1 cellular context compared by ENCODE assay signal in genomic region chr4:139659735-139660424, GRCh38.
TF ChIP-seq lines count a peak whose summit lies in the region.

No MANE protein-coding gene starts in this region.

TF ChIP-seq in HepG2, 621 proteins besides CTCF, POLR2A, EP300 and RAD21:
- TF ChIP-seq NR2C2 (CRISPR knock-in tag; IDR thresholded peaks at IDR 0.05; ENCODE audit: borderline replicate concordance) (0 out of 2 replicates have a peak, but pooled peaks have one; percentile 29), ZNF646 (CRISPR knock-in tag; IDR thresholded peaks at IDR 0.05) (peak; percentile 82), PITX1 (CRISPR knock-in tag; IDR thresholded peaks at IDR 0.05) (0 out of 2 replicates have a peak, but pooled peaks have one; percentile 41), ATF4 (CRISPR knock-in tag; IDR thresholded peaks at IDR 0.05) (0 out of 4 replicates have a peak, but pooled peaks of 1 of the 2 experiments have one; percentile 12), MEF2D (CRISPR knock-in tag; IDR thresholded peaks at IDR 0.05) (peak; percentile 83), RARA (CRISPR knock-in tag; IDR thresholded peaks at IDR 0.05) (peak; percentile 50; the same call in 1 of the 2 replicates), HOXA5 (CRISPR knock-in tag; IDR thresholded peaks at IDR 0.05) (peak; percentile 26; the same call in 1 of the 2 replicates), HNRNPLL (IDR thresholded peaks at IDR 0.05; ENCODE audit: low read depth, low read length, poor library complexity, severe bottlenecking) (no peak), ZNF264 (CRISPR knock-in tag; IDR thresholded peaks at IDR 0.05) (no peak), ZBTB38 (CRISPR knock-in tag; IDR thresholded peaks at IDR 0.05) (0 out of 2 replicates have a peak, but pooled peaks have one; percentile 13), MED1 (CRISPR knock-in tag; IDR thresholded peaks at IDR 0.05) (peak; percentile 31; the same call in 1 of the 2 replicates), NR2F1 (CRISPR knock-in tag; IDR thresholded peaks at IDR 0.05) (0 out of 4 replicates have a peak, but pooled peaks of 1 of the 2 experiments have one; percentile 18), TEAD3 (CRISPR knock-in tag; optimal IDR thresholded peaks at IDR 0.05; ENCODE audit: borderline replicate concordance) (peak; percentile 1), KLF11 (CRISPR knock-in tag; IDR thresholded peaks at IDR 0.05) (no peak), ZNF770 (CRISPR knock-in tag; IDR thresholded peaks at IDR 0.05) (peak; percentile 74)
